In the genomic region with DNA sequence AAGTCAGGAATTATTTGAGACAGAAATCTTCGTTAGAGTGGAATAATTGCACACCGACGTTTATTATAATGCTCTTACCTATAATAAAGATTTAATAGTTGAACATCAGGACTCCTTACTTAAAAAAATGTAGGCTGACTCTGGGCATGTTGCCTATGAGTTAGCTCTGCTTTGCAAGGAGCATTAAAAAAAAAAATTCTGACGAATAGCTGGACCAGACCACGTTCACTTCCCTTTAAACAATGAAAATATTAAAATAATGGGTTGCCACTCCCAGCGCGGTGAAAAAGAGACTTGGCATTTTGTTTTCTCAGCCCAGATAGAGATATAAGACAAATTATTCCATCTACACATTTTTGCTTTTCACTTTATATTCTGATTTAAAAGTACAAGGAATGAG, we compare ENCODE assay signal across 8 cellular contexts. TPM values are rescaled to one million over a fixed set of nuclear protein-coding genes. Genes with fewer than 3 reads are reported as not detected.
DNase-seq lines count a peak whose midpoint lies in the region; ATAC-seq and TF ChIP-seq lines count a peak whose summit lies in the region.

No MANE protein-coding gene starts in this region.

- H3K27ac ChIP-seq in SK-N-SH (ENCODE audit: low read depth in 2 of 2, low read length in 1 of 2) (peak overlapping the region; percentile 72 to 73), rectal smooth muscle tissue (ENCODE audit: low read depth, low read length) (peak overlapping the region; percentile 87)

- H3K4me3 ChIP-seq in SK-N-SH (ENCODE audit: low read depth in 2 of 2, low read length in 1 of 2), result peak overlapping the region; percentile 68 to 77
- H3K4me3 ChIP-seq in fibroblast of mammary gland (ENCODE audit: control insufficient read depth, low read depth, low read length), result peak overlapping the region; percentile 95
- H3K4me3 ChIP-seq in rectal smooth muscle tissue (ENCODE audit: low read length), result peak overlapping the region; percentile 89

- no peaks in the 10 kb centered on the region for H3K9me2 ChIP-seq in SK-N-SH

- peak overlapping the region; percentile 63; the same call in 1 of the 2 replicates for H3K9ac ChIP-seq in SK-N-SH
- peak overlapping the region; percentile 49 for H3K9ac ChIP-seq in rectal smooth muscle tissue (ENCODE audit: low read length)

- TF ChIP-seq RAD21 in SK-N-SH (IDR thresholded peaks at IDR 0.05; ENCODE audit: low read length), result no peak

- H3K36me3 ChIP-seq in SK-N-SH (replicated peaks in 1 of 2; ENCODE audit: control insufficient read depth in 1 of 2, insufficient read depth in 2 of 2, low read length in 1 of 2) (no peaks in the 10 kb centered on the region), rectal smooth muscle tissue (ENCODE audit: control insufficient read depth, insufficient read depth, low read length) (no peaks in the 10 kb centered on the region)

- H3K27me3 ChIP-seq in SK-N-SH (ENCODE audit: insufficient read depth) (no peaks in the 10 kb centered on the region), rectal smooth muscle tissue (ENCODE audit: control insufficient read depth, insufficient read depth, low read length) (no peaks in the 10 kb centered on the region)

- DNase-seq in SK-N-SH (no peak), SK-MEL-5 (ENCODE audit: low read depth, low spot score) (peak; percentile 11), fibroblast of mammary gland (ENCODE audit: low read depth) (peak; percentile 44), 8988T (no peak)
- DNase-seq in stimulated activated naive CD4-positive, alpha-beta T cell (lab: John Stamatoyannopoulos, UW), result no peak

- TF ChIP-seq EP300 in SK-N-SH (IDR thresholded peaks at IDR 0.05; ENCODE audit: borderline replicate concordance in 1 of 2, low read depth in 1 of 2, low read length in 1 of 2), result no peak

- H3F3A ChIP-seq in SK-N-SH (replicated peaks; ENCODE audit: insufficient read depth), result peaks cover 5% of the 10 kb centered on the region

- no peaks in the 10 kb centered on the region for H3K9me3 ChIP-seq in SK-N-SH

- H2AFZ ChIP-seq in SK-N-SH (ENCODE audit: low read depth), result peak overlapping the region; percentile 86

- H3K4me2 ChIP-seq in SK-N-SH, result peak overlapping the region; percentile 74

- POLR2A ChIA-PET in SK-N-SH (lab: Yijun Ruan, JAX), result no interaction called here

- CTCF ChIA-PET in SK-N-SH (lab: Yijun Ruan, JAX), result interaction anchor here (0.6 to 1.1 kb wide), 2 partner anchors 57 to 223 kb away, joined by 3 read pairs; no protein-coding TSS in a partner anchor

- no peak for TF ChIP-seq CTCF in SK-N-SH (IDR thresholded peaks at IDR 0.05)
- no peak for TF ChIP-seq CTCF in fibroblast of mammary gland (conservative IDR thresholded peaks at IDR 0.05; ENCODE audit: control insufficient read depth, insufficient read depth, low read depth, low read length)

- H3K4me1 ChIP-seq in SK-N-SH (ENCODE audit: control insufficient read depth in 1 of 2, insufficient read depth in 2 of 2, low read depth in 1 of 2, low read length in 1 of 2) (no peaks in the 10 kb centered on the region; a peak in 3 of 4 replicates), rectal smooth muscle tissue (ENCODE audit: control insufficient read depth, insufficient read depth, low read length) (peaks cover 15% of the 10 kb centered on the region)

- H4K20me1 ChIP-seq in SK-N-SH (ENCODE audit: insufficient read depth), result no peaks in the 10 kb centered on the region

- under 1% methylated on average over 7 of the region's 7 CpGs for WGBS in SK-N-SH (ENCODE audit: low lambda C conversion rate)

- ATAC-seq in SK-N-SH treated with all-trans-retinoic acid at 6 μM for 48 hours (no peak), HG02885 (IDR thresholded peaks at IDR 0.05; ENCODE audit: poor library complexity, unreplicated experiment) (no peak)

- H3K79me2 ChIP-seq in SK-N-SH (ENCODE audit: insufficient read depth), result peaks cover 68% of the 10 kb centered on the region

- in situ Hi-C loops in SK-MEL-5 (cut with HindIII; ENCODE audit: low pct_unique_long_range_greater_than_20kb, low sequenced_read_pairs), result no loop called here

TF ChIP-seq in SK-N-SH, 30 proteins besides CTCF, POLR2A, EP300 and RAD21 (continues in another document):
- no peak for TF ChIP-seq POLR2AphosphoS5 (IDR thresholded peaks at IDR 0.05; ENCODE audit: low read depth, low read length)
- TF ChIP-seq NFIC (IDR thresholded peaks at IDR 0.05; ENCODE audit: borderline replicate concordance), result no peak
- TF ChIP-seq RFX5 (IDR thresholded peaks at IDR 0.05; ENCODE audit: low read length), result no peak
- TF ChIP-seq USF2 (IDR thresholded peaks at IDR 0.05; ENCODE audit: borderline replicate concordance, low read depth, low read length), result no peak
- TF ChIP-seq SMC3 (IDR thresholded peaks at IDR 0.05; ENCODE audit: low read depth, low read length), result no peak
- TF ChIP-seq EZH2phosphoT487 (IDR thresholded peaks at IDR 0.05; ENCODE audit: borderline replicate concordance, low read depth), result no peak
- no peak for TF ChIP-seq SIN3A (IDR thresholded peaks at IDR 0.05; ENCODE audit: borderline replicate concordance, low read depth, low read length)
- TF ChIP-seq RCOR1 (IDR thresholded peaks at IDR 0.05; ENCODE audit: low read length), result no peak
- no peak for TF ChIP-seq NRF1 (IDR thresholded peaks at IDR 0.05; ENCODE audit: low read depth, low read length)
- TF ChIP-seq PBX3 (IDR thresholded peaks at IDR 0.05), result no peak

TF ChIP-seq in SK-N-SH treated with all-trans-retinoic acid at 6 μM for 48 hours, 23 proteins besides CTCF, POLR2A, EP300 and RAD21 (continues in another document):
- TF ChIP-seq ZFP3 (CRISPR knock-in tag; IDR thresholded peaks at IDR 0.05), result no peak
- no peak for TF ChIP-seq CREB5 (CRISPR knock-in tag; IDR thresholded peaks at IDR 0.05; ENCODE audit: low read depth)
- TF ChIP-seq ZNF565 (CRISPR knock-in tag; conservative IDR thresholded peaks at IDR 0.05; ENCODE audit: low read depth), result no peak
- TF ChIP-seq TCF4 (CRISPR knock-in tag; IDR thresholded peaks at IDR 0.05; ENCODE audit: borderline replicate concordance), result no peak
- no peak for TF ChIP-seq ZC3H10 (CRISPR knock-in tag; IDR thresholded peaks at IDR 0.05)
- no peak for TF ChIP-seq OSR1 (CRISPR knock-in tag; IDR thresholded peaks at IDR 0.05)
- no peak for TF ChIP-seq TOX (CRISPR knock-in tag; IDR thresholded peaks at IDR 0.05; ENCODE audit: borderline replicate concordance)
- no peak for TF ChIP-seq BACH2 (CRISPR knock-in tag; IDR thresholded peaks at IDR 0.05; ENCODE audit: borderline replicate concordance)
- no peak for TF ChIP-seq ZNF70 (CRISPR knock-in tag; IDR thresholded peaks at IDR 0.05)
- no peak for TF ChIP-seq TSHZ2 (CRISPR knock-in tag; IDR thresholded peaks at IDR 0.05)

RNA-seq across cellular contexts. Expression of gene FANCM, which starts 0.5 kb away (rescaled TPM):
- 0.67 and 0.91 TPM in 2 replicates for polyA plus RNA-seq in SK-N-SH (2012; rRNA removed)
- 0.68 and 0.87 TPM in 2 replicates for polyA plus RNA-seq in SK-N-SH (2012; cell fraction: cytosol; rRNA removed)
- 1.9 and 2.8 TPM in 2 replicates for polyA plus RNA-seq in SK-N-SH (2012; cell fraction: nucleus; rRNA removed)
- total RNA-seq in SK-MEL-5 (2014; rRNA removed; shearing (Covaris generic)), result 5.6 and 7.5 TPM in 2 replicates
- 3.1 and 6.5 TPM in 2 replicates for polyA plus RNA-seq in SK-MEL-5 (2015; cell fraction: cytosol; rRNA removed)
- polyA plus RNA-seq in SK-MEL-5 (2015; cell fraction: nucleus; rRNA removed), result 15.6 and 15.7 TPM in 2 replicates

RNA-seq across cellular contexts. Expression of gene FKBP3, which starts 0.9 kb away (rescaled TPM):
- 21.8 and 24.5 TPM in 2 replicates for polyA plus RNA-seq in SK-N-SH (2012; rRNA removed)
- 35.8 and 58.8 TPM in 2 replicates for polyA plus RNA-seq in SK-N-SH (2012; cell fraction: cytosol; rRNA removed)
- 10.8 and 21.0 TPM in 2 replicates for polyA plus RNA-seq in SK-N-SH (2012; cell fraction: nucleus; rRNA removed)
- total RNA-seq in SK-MEL-5 (2014; rRNA removed; shearing (Covaris generic)), result 54.9 and 59.1 TPM in 2 replicates
- polyA plus RNA-seq in SK-MEL-5 (2015; cell fraction: cytosol; rRNA removed), result 26.9 and 38.0 TPM in 2 replicates
- 254 and 300 TPM in 2 replicates for polyA plus RNA-seq in SK-MEL-5 (2015; cell fraction: nucleus; rRNA removed)

RNA-seq across cellular contexts. Expression of gene PRPF39, which starts 51.3 kb away (rescaled TPM):
- 14.6 and 22.4 TPM in 2 replicates for polyA plus RNA-seq in SK-N-SH (2012; rRNA removed)
- polyA plus RNA-seq in SK-N-SH (2012; cell fraction: cytosol; rRNA removed), result 6.0 and 8.2 TPM in 2 replicates
- 36.7 and 94.2 TPM in 2 replicates for polyA plus RNA-seq in SK-N-SH (2012; cell fraction: nucleus; rRNA removed)
- total RNA-seq in SK-MEL-5 (2014; rRNA removed; shearing (Covaris generic)), result 22.1 and 24.5 TPM in 2 replicates
- 6.9 and 15.9 TPM in 2 replicates for polyA plus RNA-seq in SK-MEL-5 (2015; cell fraction: cytosol; rRNA removed)
- 303 and 304 TPM in 2 replicates for polyA plus RNA-seq in SK-MEL-5 (2015; cell fraction: nucleus; rRNA removed)

Comparison
In these comparisons a context has a peak if more than half of its experiments do, and no peak if none do; other contexts are left out.
1. DNase-seq: peak in SK-MEL-5 (single experiment) and fibroblast of mammary gland (single experiment); none in SK-N-SH (single experiment), 8988T (single experiment) and stimulated activated naive CD4-positive, alpha-beta T cell (0 of 6).
2. Peak in every context shown above with its lines, with median percentiles within 50 percentile points of each other: H3K4me3 ChIP-seq.